In the genomic region with DNA sequence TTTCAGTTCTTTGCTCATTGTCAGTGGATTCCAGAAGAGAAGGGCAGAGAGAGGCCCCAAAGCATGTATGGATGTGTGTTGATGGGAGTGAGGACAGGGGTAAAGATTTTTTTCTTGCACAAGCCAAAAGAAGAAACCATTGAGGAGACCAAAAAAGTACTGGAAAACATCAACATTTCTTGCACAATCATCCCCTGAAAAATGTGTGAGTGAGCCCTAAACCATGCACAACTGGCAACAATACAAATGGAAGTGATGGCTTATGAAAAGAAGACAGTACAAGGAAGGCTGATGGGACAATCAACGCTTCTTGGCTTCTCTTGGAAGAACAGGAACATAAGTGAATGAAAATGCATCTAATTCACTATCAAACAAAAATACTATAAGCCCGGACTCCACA, we compare ENCODE assay signal across 9 cellular contexts. TPM values are rescaled to one million over a fixed set of nuclear protein-coding genes. Genes with fewer than 3 reads are reported as not detected.
A peak's percentile ranks its signal among the peaks of the same experiment; 100 is the strongest.
DNase-seq lines count a peak whose midpoint lies in the region; ATAC-seq and TF ChIP-seq lines count a peak whose summit lies in the region.
"Had no signal": no experiment of that assay in that cellular context is flagged by ENCODE, and none has a peak within 500 bp of the region (broad histone marks: within the 10 kb centered on the region; RNA-seq: fewer than 3 reads in every experiment).

No MANE protein-coding gene starts in this region.

- H3K9me3 ChIP-seq in mucosa of rectum (ENCODE audit: control insufficient read depth in 2 of 2, low read length in 2 of 2) (no peaks in the 10 kb centered on the region), transverse colon (no peaks in the 10 kb centered on the region)

- H3K36me3 ChIP-seq in mucosa of rectum (ENCODE audit: control insufficient read depth in 2 of 2, insufficient read depth in 2 of 2, low read length in 2 of 2), result no peaks in the 10 kb centered on the region
- H3K36me3 ChIP-seq in transverse colon, result no peaks in the 10 kb centered on the region

- H3K4me1 ChIP-seq in mucosa of rectum (ENCODE audit: control insufficient read depth in 2 of 2, insufficient read depth in 2 of 2, low read length in 2 of 2), result peaks cover 0 to 11% of the 10 kb centered on the region in 2 donors
- peaks cover 13 to 36% (median 19%) of the 10 kb centered on the region in 4 donors for H3K4me1 ChIP-seq in transverse colon

- no peak overlapping the region for H3K9ac ChIP-seq in mucosa of rectum (ENCODE audit: low read depth in 1 of 2, low read length in 2 of 2)

- no peak for TF ChIP-seq POLR2A in transverse colon (IDR thresholded peaks at IDR 0.05)

- ATAC-seq in HG02571 (IDR thresholded peaks at IDR 0.05; ENCODE audit: unreplicated experiment), result no peak

- H3K4me3 ChIP-seq in choroid plexus epithelial cell (ENCODE audit: low read depth, low read length) (no peak overlapping the region), mucosa of rectum (ENCODE audit: low read length in 2 of 2) (no peak overlapping the region), transverse colon (no peak overlapping the region)

- no peak for TF ChIP-seq EP300 in transverse colon (IDR thresholded peaks at IDR 0.05; ENCODE audit: low read depth)

- in situ Hi-C loops in transverse colon (cut with MboI; ENCODE audit: low pct_ligation_motif_present in 1 of 4, low pct_unique_long_range_greater_than_20kb in 1 of 4, low sequenced_read_pairs in 3 of 4), result loop anchor here in 1 of 4 donors (25.0 kb wide), 1 partner anchor 169 kb away; no protein-coding TSS in a partner anchor

- TF ChIP-seq CTCF in choroid plexus epithelial cell (conservative IDR thresholded peaks at IDR 0.05; ENCODE audit: low read depth, low read length) (no peak), transverse colon (IDR thresholded peaks at IDR 0.05) (no peak)

- intact Hi-C loops in transverse colon (cut with DNase I; ENCODE audit: low total_unique reads), result no loop called here

- H3K27ac ChIP-seq in mucosa of rectum (ENCODE audit: low read depth in 2 of 2, low read length in 2 of 2), result peak overlapping the region; percentile 47 to 56
- H3K27ac ChIP-seq in transverse colon, result peak overlapping the region; percentile 72 to 99 (median 80)

- 68 to 78% methylated on average over 2 of the region's 2 CpGs for WGBS in transverse colon (ENCODE audit: low coverage in 1 of 2), 2 donors

- peak; percentile 65 for DNase-seq in M059J (ENCODE audit: low read depth)
- DNase-seq in choroid plexus epithelial cell (ENCODE audit: low read depth), result peak; percentile 81
- no peak for DNase-seq in transverse colon
- no peak for DNase-seq in stimulated activated CD4-positive, alpha-beta T cell treated with anti-CD3 and anti-CD28 coated beads, Interleukin-1b, Interleukin-23, amount 100 ng/mL, for 48 hours
- DNase-seq in activated effector memory CD4-positive, alpha-beta T cell treated with Interleukin-2 at 50 U/mL for 16 hours, result no peak
- DNase-seq: activated CD4-positive, alpha-beta T cell treated with anti-CD3 and anti-CD28 coated beads, Interleukin-2, amount 10 ng/mL, durations not matched to agents 24 days and 14 days; retina had no signal

- H3K27me3 ChIP-seq in mucosa of rectum (ENCODE audit: control insufficient read depth in 2 of 2, insufficient read depth in 2 of 2, low read length in 2 of 2) (no peaks in the 10 kb centered on the region), transverse colon (no peaks in the 10 kb centered on the region)

RNA-seq across cellular contexts. Expression of gene SMAD7, which starts 5.6 kb away (rescaled TPM):
- total RNA-seq in M059J (2014; rRNA removed; shearing (Covaris generic)), result 12.6 and 19.3 TPM in 2 replicates
- 100 to 1,000 TPM in 1 of 4 donors, 10 to 100 TPM in 3; 76.0 to 199 (median 77.1) TPM for total RNA-seq in transverse colon

Comparison
In these comparisons a context has a peak if more than half of its experiments do, and no peak if none do; other contexts are left out.
1. DNase-seq: peak in M059J (single experiment) and choroid plexus epithelial cell (single experiment); none in transverse colon (single experiment), stimulated activated CD4-positive, alpha-beta T cell treated with anti-CD3 and anti-CD28 coated beads, Interleukin-1b, Interleukin-23, amount 100 ng/mL, for 48 hours (single experiment) and activated effector memory CD4-positive, alpha-beta T cell treated with Interleukin-2 at 50 U/mL for 16 hours (single experiment).